8 cellular contexts compared by ENCODE assay signal in genomic region chr12:47811070-47811391, GRCh38. TPM values are rescaled to one million over a fixed set of nuclear protein-coding genes. Genes with fewer than 3 reads are reported as not detected.
DNase-seq lines count a peak whose midpoint lies in the region; ATAC-seq and TF ChIP-seq lines count a peak whose summit lies in the region.

No MANE protein-coding gene starts in this region.

- no peaks in the 10 kb centered on the region for H3K27me3 Mint-ChIP-seq in neural crest cell (ENCODE audit: low read depth)

- H3K4me2 ChIP-seq in BLaER1 treated with 17β-estradiol and CSF1 and Interleukin-3, amounts not matched to agents 10 nM and 100 nM = peak overlapping the region; percentile 90 to 100 (median 99)

- H3K9me3 Mint-ChIP-seq in neural crest cell = no peaks in the 10 kb centered on the region

- no peaks in the 10 kb centered on the region for H3K9me3 ChIP-seq in BLaER1 treated with 17β-estradiol and CSF1 and Interleukin-3, amounts not matched to agents 10 nM and 100 nM (replicated peaks in 1 of 11)

- H3K36me3 ChIP-seq in BLaER1 treated with 17β-estradiol and CSF1 and Interleukin-3, amounts not matched to agents 10 nM and 100 nM = peaks cover 0 to 33% (median 13%) of the 10 kb centered on the region in 11 experiments; a peak in 12 of 22 replicates

- no peak for TF ChIP-seq CTCF in dorsolateral prefrontal cortex (IDR thresholded peaks at IDR 0.05 in 54 of 56, conservative IDR thresholded peaks at IDR 0.05 in 2 of 56; ENCODE audit: low read depth in 1 of 56, partially characterized antibody in 56 of 56)
- no peak for TF ChIP-seq CTCF in neural crest cell (conservative IDR thresholded peaks at IDR 0.05)

- H3K27me3 ChIP-seq in BLaER1 treated with 17β-estradiol and CSF1 and Interleukin-3, amounts not matched to agents 10 nM and 100 nM = no peaks in the 10 kb centered on the region
- H3K27me3 ChIP-seq in dorsolateral prefrontal cortex = no peaks in the 10 kb centered on the region

- H3K4me1 Mint-ChIP-seq in neural crest cell = peaks cover 66% of the 10 kb centered on the region

- peak overlapping the region; percentile 75 to 91 (median 80); a peak in 21 of 22 replicates for H3K9ac ChIP-seq in BLaER1 treated with 17β-estradiol and CSF1 and Interleukin-3, amounts not matched to agents 10 nM and 100 nM

- no peak overlapping the region for H3K27ac Mint-ChIP-seq in neural crest cell (ENCODE audit: unreplicated experiment)

- H4K20me1 ChIP-seq in BLaER1 treated with 17β-estradiol and CSF1 and Interleukin-3, amounts not matched to agents 10 nM and 100 nM = peaks cover 0 to 92% (median 74%) of the 10 kb centered on the region in 11 experiments; a peak in 19 of 22 replicates

- H3K27ac ChIP-seq in BLaER1 treated with 17β-estradiol and CSF1 and Interleukin-3, amounts not matched to agents 10 nM and 100 nM = peak overlapping the region; percentile 84 to 98 (median 96)
- H3K27ac ChIP-seq in dorsolateral prefrontal cortex = peak overlapping the region in 57 of 59 donors; percentile 3 to 98 (median 93)

- DNase-seq in NCI-H524 treated with DMSO at 0.1 percent for 48 hours (lab: John Stamatoyannopoulos, UW) (peak; percentile 9), dorsolateral prefrontal cortex (no peak), neural crest cell (ENCODE audit: low read depth, low spot score) (no peak), NAMALWA (ENCODE audit: low spot score) (no peak)
- DNase-seq in central memory CD4-positive, alpha-beta T cell = no peak
- DNase-seq in stimulated activated CD4-positive, alpha-beta T cell treated with anti-CD3 and anti-CD28 coated beads, Interleukin-4, amount 100 ng/mL, for 24 hours = no peak

- H3K36me3 Mint-ChIP-seq in neural crest cell (ENCODE audit: low read depth) = no peaks in the 10 kb centered on the region

- intact Hi-C loops in dorsolateral prefrontal cortex (cut with DNase I) = no loop called here

- H3K4me3 ChIP-seq in BLaER1 treated with 17β-estradiol and CSF1 and Interleukin-3, amounts not matched to agents 10 nM and 100 nM = peak overlapping the region in 9 of 10 experiments; percentile 49 to 92 (median 59); a peak in 18 of 20 replicates
- H3K4me3 ChIP-seq in dorsolateral prefrontal cortex = peak overlapping the region in 1 of 59 donors; percentile 5

- peaks cover 97 to 98% (median 98%) of the 10 kb centered on the region in 10 experiments for H3K4me1 ChIP-seq in BLaER1 treated with 17β-estradiol and CSF1 and Interleukin-3, amounts not matched to agents 10 nM and 100 nM

- no peak for ATAC-seq in HG03457 (IDR thresholded peaks at IDR 0.05; ENCODE audit: unreplicated experiment)

- peak overlapping the region; percentile 56 for H3K4me3 Mint-ChIP-seq in neural crest cell

RNA-seq across cellular contexts. Expression of gene HDAC7, which starts 8.7 kb away (rescaled TPM):
- total RNA-seq in dorsolateral prefrontal cortex (10 to 100 TPM; 25.9 to 77.6 (median 46.8) TPM), neural crest cell (76.0 and 76.6 TPM in 2 replicates)

RNA-seq across cellular contexts. Expression of gene SLC48A1, which starts 38.0 kb away (rescaled TPM):
- 100 to 1,000 TPM in 84 of 120 experiments, 10 to 100 TPM in 36; 71.9 to 264 (median 114) TPM for total RNA-seq in dorsolateral prefrontal cortex
- total RNA-seq in neural crest cell = 11.6 and 13.0 TPM in 2 replicates

RNA-seq across cellular contexts. Expression of gene RAPGEF3, which starts 52.4 kb away (rescaled TPM):
- total RNA-seq in dorsolateral prefrontal cortex = 100 to 1,000 TPM in 51 of 120 experiments, 10 to 100 TPM in 69; 33.3 to 206 (median 93.7) TPM
- total RNA-seq in neural crest cell = 0.89 and 1.4 TPM in 2 replicates

Comparison
In these comparisons a context has a peak if more than half of its experiments do, and no peak if none do; other contexts are left out.
1. RNA of gene RAPGEF3, which starts 52.4 kb away (total RNA-seq): 33.3 to 206 TPM in dorsolateral prefrontal cortex; 0.89 to 1.4 TPM in neural crest cell; every median in the first group is over 10 times any median in the second.